14 cellular contexts compared by ENCODE assay signal in the genomic region with DNA sequence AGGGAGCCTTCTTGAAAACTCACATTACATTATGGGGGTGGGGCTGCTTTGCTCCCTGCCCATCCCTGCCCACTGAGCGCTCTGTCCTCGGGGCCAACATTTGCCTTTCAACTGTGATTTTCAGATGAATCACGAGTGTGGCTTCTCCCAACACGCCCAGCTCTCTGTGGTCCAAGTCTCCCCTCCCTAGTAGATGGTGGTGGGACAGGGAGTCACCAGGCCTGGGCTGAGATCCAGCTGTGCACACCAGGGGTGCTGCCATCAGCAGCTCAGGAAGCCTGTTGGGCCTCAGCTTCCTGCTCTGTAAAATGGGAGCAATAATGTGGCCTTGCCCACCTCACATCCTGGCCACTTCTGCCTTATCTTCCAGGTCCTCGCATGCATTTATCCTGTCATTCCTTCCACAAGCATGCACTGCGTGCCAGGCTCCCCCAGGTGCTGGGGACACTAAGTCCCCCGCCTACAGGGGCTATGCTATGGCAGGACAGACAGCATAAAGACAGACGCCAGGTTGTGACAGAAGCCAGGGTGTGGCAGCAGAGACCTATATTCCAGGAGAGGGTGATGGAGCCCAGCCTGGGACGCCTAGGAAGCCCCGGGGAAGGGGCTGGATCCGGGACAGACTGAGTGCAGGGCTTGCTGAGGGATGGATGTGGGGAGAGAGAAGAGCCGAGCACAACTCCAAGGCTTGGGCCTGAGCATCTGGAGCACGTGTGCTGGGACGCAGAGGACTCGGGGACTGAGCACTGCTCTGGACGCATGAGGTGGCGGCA. TPM values are rescaled to one million over a fixed set of nuclear protein-coding genes. Genes with fewer than 3 reads are reported as not detected.
"Had no signal": no experiment of that assay in that cellular context is flagged by ENCODE, and none has a peak within 500 bp of the region (broad histone marks: within the 10 kb centered on the region; RNA-seq: fewer than 3 reads in every experiment).

No MANE protein-coding gene starts in this region.

- FAIRE-seq: endometrium, pancreas had no signal

- H3K4me3 ChIP-seq: ascending aorta, cardiac muscle cell, pancreas had no signal

- H3K36me3 ChIP-seq: ascending aorta, cardiac muscle cell, pancreas had no signal

- ATAC-seq: activated T-helper 17 cell treated with anti-CD3 and anti-CD28 coated beads, Interleukin-2, amount 50 U/mL, for 72 hours; esophagus mucosa; left ventricle myocardium superior; pancreas had no signal

- H3K27me3 ChIP-seq: ascending aorta, cardiac muscle cell, pancreas had no signal

- H3K27ac ChIP-seq: ascending aorta, cardiac muscle cell, pancreas, VCaP had no signal

- H3K4me1 ChIP-seq: ascending aorta, pancreas had no signal

- H3K9me3 ChIP-seq: ascending aorta, pancreas had no signal

- DNase-seq: activated CD4-positive, alpha-beta T cell treated with anti-CD3 and anti-CD28 coated beads, Interleukin-2, amount 50 U/mL, for 48 hours; activated naive CD4-positive, alpha-beta T cell treated with Interleukin-2 at 50 U/mL for 16 hours; hypothalamus; left ventricle myocardium superior; stimulated activated CD4-positive, alpha-beta T cell treated with anti-CD3 and anti-CD28 coated beads, Interleukin-1b, Interleukin-23, amount 100 ng/mL, for 48 hours; T-helper 1 cell had no signal

RNA-seq across cellular contexts. Expression of a gene that starts 30.5 kb away (rescaled TPM):
- total RNA-seq: glomerular endothelial cell had no signal
